In genomic region chr20:38208523-38208922, GRCh38 we compare ENCODE assay signal across 19 cellular contexts. TPM values are rescaled to one million over a fixed set of nuclear protein-coding genes. Genes with fewer than 3 reads are reported as not detected.
DNase-seq lines count a peak whose midpoint lies in the region; ATAC-seq, FAIRE-seq and TF ChIP-seq lines count a peak whose summit lies in the region.
"Had no signal": no experiment of that assay in that cellular context is flagged by ENCODE, and none has a peak within 500 bp of the region (broad histone marks: within the 10 kb centered on the region; RNA-seq: fewer than 3 reads in every experiment).

No MANE protein-coding gene starts in this region.

- H3K4me2 ChIP-seq in A549 = no peak overlapping the region

- H3K9me3 Mint-ChIP-seq in CD14-positive monocyte (peaks cover 0 to 2% (median 0%) of the 10 kb centered on the region in 7 donors), osteocyte (ENCODE audit: unreplicated experiment) (peaks cover 7% of the 10 kb centered on the region), type B pancreatic cell (no peaks in the 10 kb centered on the region), glutamatergic neuron (ENCODE audit: unreplicated experiment) (no peaks in the 10 kb centered on the region)
- H3K9me3 Mint-ChIP-seq in dendritic cell treated with granulocyte-macrophage colony-stimulating factor and Interleukin-4, amounts not matched to agents 40 ng/mL and 50 ng/mL, for 4 days = no peaks in the 10 kb centered on the region

- H3K36me3 Mint-ChIP-seq in CD14-positive monocyte = no peaks in the 10 kb centered on the region
- H3K36me3 Mint-ChIP-seq in dendritic cell treated with granulocyte-macrophage colony-stimulating factor and Interleukin-4, amounts not matched to agents 40 ng/mL and 50 ng/mL, for 4 days (ENCODE audit: low read depth) = no peaks in the 10 kb centered on the region
- peaks cover 3% of the 10 kb centered on the region for H3K36me3 Mint-ChIP-seq in osteocyte (ENCODE audit: unreplicated experiment)
- H3K36me3 Mint-ChIP-seq in type B pancreatic cell = no peaks in the 10 kb centered on the region
- H3K36me3 Mint-ChIP-seq in glutamatergic neuron (ENCODE audit: unreplicated experiment) = peaks cover 4% of the 10 kb centered on the region

- peak overlapping the region; percentile 25 to 79; a peak in 4 of 6 replicates for H3K27ac ChIP-seq in A549
- H3K27ac ChIP-seq: C4-2B had no signal

- ATAC-seq in A549 (no peak), GM21717 (IDR thresholded peaks at IDR 0.05; ENCODE audit: unreplicated experiment) (no peak)
- ATAC-seq: HepG2 had no signal

- H3K4me3 Mint-ChIP-seq in CD14-positive monocyte = no peak overlapping the region
- H3K4me3 Mint-ChIP-seq in dendritic cell treated with granulocyte-macrophage colony-stimulating factor and Interleukin-4, amounts not matched to agents 40 ng/mL and 50 ng/mL, for 4 days = no peak overlapping the region
- no peak overlapping the region for H3K4me3 Mint-ChIP-seq in osteocyte (ENCODE audit: unreplicated experiment)
- no peak overlapping the region for H3K4me3 Mint-ChIP-seq in type B pancreatic cell
- no peak overlapping the region for H3K4me3 Mint-ChIP-seq in glutamatergic neuron (ENCODE audit: unreplicated experiment)

- intact Hi-C loops in CD14-positive monocyte (cut with micrococcal nuclease) = no loop called here
- intact Hi-C loops in dendritic cell treated with granulocyte-macrophage colony-stimulating factor and Interleukin-4, amounts not matched to agents 40 ng/mL and 50 ng/mL, for 4 days (cut with micrococcal nuclease) = no loop called here

- H3K4me3 ChIP-seq in A549 = no peak overlapping the region

- CTCF ChIA-PET in A549 (lab: Yijun Ruan, JAX) = interaction anchor here (1.9 to 23.9 kb wide), 4 partner anchors 13 to 151 kb away, joined by 4 to 818 read pairs (median 211); partner anchors contain the start of gene TGM2

- TF ChIP-seq CTCF in A549 (IDR thresholded peaks at IDR 0.05) (no peak), CD14-positive monocyte (IDR thresholded peaks at IDR 0.05) (no peak), osteocyte (IDR thresholded peaks at IDR 0.05) (no peak), type B pancreatic cell (conservative IDR thresholded peaks at IDR 0.05) (no peak), glutamatergic neuron (IDR thresholded peaks at IDR 0.05; ENCODE audit: partially characterized antibody, unreplicated experiment) (no peak)

- no peaks in the 10 kb centered on the region; the same call in 2 of the 3 replicates for H3K9me3 ChIP-seq in A549

- no peak for TF ChIP-seq POLR2A in A549 (IDR thresholded peaks at IDR 0.05; ENCODE audit: low read length)

- H3K4me1 Mint-ChIP-seq in CD14-positive monocyte = peaks cover 39% of the 10 kb centered on the region
- H3K4me1 Mint-ChIP-seq in dendritic cell treated with granulocyte-macrophage colony-stimulating factor and Interleukin-4, amounts not matched to agents 40 ng/mL and 50 ng/mL, for 4 days (ENCODE audit: low read depth) = peaks cover 51% of the 10 kb centered on the region
- H3K4me1 Mint-ChIP-seq in osteocyte (ENCODE audit: unreplicated experiment) = peaks cover 20% of the 10 kb centered on the region
- H3K4me1 Mint-ChIP-seq in type B pancreatic cell (ENCODE audit: unreplicated experiment) = no peaks in the 10 kb centered on the region
- no peaks in the 10 kb centered on the region for H3K4me1 Mint-ChIP-seq in glutamatergic neuron (ENCODE audit: low read depth, unreplicated experiment)

- peaks cover 24% of the 10 kb centered on the region for H3K4me1 ChIP-seq in A549

- H3K27me3 Mint-ChIP-seq in CD14-positive monocyte (ENCODE audit: low read depth in 3 of 3) = peaks cover 1 to 2% (median 1%) of the 10 kb centered on the region in 3 donors
- peaks cover 13% of the 10 kb centered on the region for H3K27me3 Mint-ChIP-seq in dendritic cell treated with granulocyte-macrophage colony-stimulating factor and Interleukin-4, amounts not matched to agents 40 ng/mL and 50 ng/mL, for 4 days
- H3K27me3 Mint-ChIP-seq in osteocyte (ENCODE audit: unreplicated experiment) = no peaks in the 10 kb centered on the region
- H3K27me3 Mint-ChIP-seq in type B pancreatic cell = peaks cover 10% of the 10 kb centered on the region
- H3K27me3 Mint-ChIP-seq in glutamatergic neuron (ENCODE audit: unreplicated experiment) = no peaks in the 10 kb centered on the region

- 81% methylated on average over 3 of the region's 3 CpGs for WGBS in A549 (ENCODE audit: missing lambda C conversion rate)

- DNase-seq in A549 (ENCODE audit: low read depth in 1 of 2, low spot score in 1 of 2) = no peak
- DNase-seq in CD14-positive monocyte (ENCODE audit: low spot score) = peak; percentile 10
- no peak for DNase-seq in osteocyte (ENCODE audit: extremely low spot score, unreplicated experiment)
- DNase-seq in type B pancreatic cell (ENCODE audit: extremely low spot score, unreplicated experiment) = no peak
- no peak for DNase-seq in glutamatergic neuron
- DNase-seq: AML-193, DMS79 treated with DMSO at 0.1 percent for 48 hours, KG1, NCI-H1105 treated with DMSO at 0.1 percent for 48 hours, NCI-H1694 treated with DMSO at 0.1 percent for 48 hours, NCI-H2227 treated with DMSO at 0.1 percent for 48 hours, NCI-H510A treated with DMSO at 0.1 percent for 48 hours, NCI-H774 had no signal

- no peak for TF ChIP-seq EP300 in A549 (IDR thresholded peaks at IDR 0.05)

- TF ChIP-seq RAD21 in A549 (conservative IDR thresholded peaks at IDR 0.05 in 1 of 2, IDR thresholded peaks at IDR 0.05 in 1 of 2) = no peak

- H3K27ac Mint-ChIP-seq in CD14-positive monocyte (peak overlapping the region in 2 of 7 donors; percentile 30 to 50), osteocyte (ENCODE audit: unreplicated experiment) (peak overlapping the region; percentile 12), type B pancreatic cell (no peak overlapping the region), glutamatergic neuron (ENCODE audit: unreplicated experiment) (no peak overlapping the region)
- H3K27ac Mint-ChIP-seq in dendritic cell treated with granulocyte-macrophage colony-stimulating factor and Interleukin-4, amounts not matched to agents 40 ng/mL and 50 ng/mL, for 4 days = peak overlapping the region; percentile 20

- FAIRE-seq in A549 (lab: Jason Lieb, UNC) = no peak
- FAIRE-seq: HepG2 had no signal

- POLR2A ChIA-PET in A549 (lab: Yijun Ruan, JAX) = no interaction called here

TF ChIP-seq in A549, 52 proteins besides CTCF, POLR2A, EP300 and RAD21 (continues in another document):
- TF ChIP-seq E2F6 (IDR thresholded peaks at IDR 0.05; ENCODE audit: borderline replicate concordance, low read depth) = no peak
- TF ChIP-seq RCOR1 (IDR thresholded peaks at IDR 0.05; ENCODE audit: low read depth, low read length) = no peak
- no peak for TF ChIP-seq EHMT2 (IDR thresholded peaks at IDR 0.05; ENCODE audit: low read depth)
- TF ChIP-seq, protein P1, sequence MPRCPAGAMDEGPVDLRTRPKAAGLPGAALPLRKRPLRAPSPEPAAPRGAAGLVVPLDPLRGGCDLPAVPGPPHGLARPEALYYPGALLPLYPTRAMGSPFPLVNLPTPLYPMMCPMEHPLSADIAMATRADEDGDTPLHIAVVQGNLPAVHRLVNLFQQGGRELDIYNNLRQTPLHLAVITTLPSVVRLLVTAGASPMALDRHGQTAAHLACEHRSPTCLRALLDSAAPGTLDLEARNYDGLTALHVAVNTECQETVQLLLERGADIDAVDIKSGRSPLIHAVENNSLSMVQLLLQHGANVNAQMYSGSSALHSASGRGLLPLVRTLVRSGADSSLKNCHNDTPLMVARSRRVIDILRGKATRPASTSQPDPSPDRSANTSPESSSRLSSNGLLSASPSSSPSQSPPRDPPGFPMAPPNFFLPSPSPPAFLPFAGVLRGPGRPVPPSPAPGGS (IDR thresholded peaks at IDR 0.05) = no peak
- TF ChIP-seq, protein P2, sequence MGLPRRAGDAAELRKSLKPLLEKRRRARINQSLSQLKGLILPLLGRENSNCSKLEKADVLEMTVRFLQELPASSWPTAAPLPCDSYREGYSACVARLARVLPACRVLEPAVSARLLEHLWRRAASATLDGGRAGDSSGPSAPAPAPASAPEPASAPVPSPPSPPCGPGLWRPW (IDR thresholded peaks at IDR 0.05) = no peak
- no peak for TF ChIP-seq ZSCAN20 (CRISPR knock-in tag; IDR thresholded peaks at IDR 0.05)
- TF ChIP-seq CBX8 (IDR thresholded peaks at IDR 0.05) = no peak
- no peak for TF ChIP-seq TFCP2L1 (CRISPR knock-in tag; IDR thresholded peaks at IDR 0.05)
- TF ChIP-seq POLR2AphosphoS2 (conservative IDR thresholded peaks at IDR 0.05; ENCODE audit: low read length) = no peak
- no peak for TF ChIP-seq GATA3 (IDR thresholded peaks at IDR 0.05; ENCODE audit: borderline replicate concordance)
- TF ChIP-seq MAZ (IDR thresholded peaks at IDR 0.05; ENCODE audit: borderline replicate concordance, low read depth, low read length) = no peak

RNA-seq across cellular contexts. Expression of gene TGM2, which starts 43.5 kb away (rescaled TPM):
- polyA plus RNA-seq in A549 (2011; rRNA removed) (173 TPM in 2 replicates), A549 (2017; fragmentation: RNase III; extraction: RNeasy Plus Mini Kit Qiagen cat#74134 plus additional on column Dnase treatment) (348 to 469 TPM (median 441 TPM) in 3 replicates), CD14-positive monocyte (1 to 10 TPM in 1 of 2 donors, under 1 TPM in 1; 0.47 to 1.6 TPM)
- polyA plus RNA-seq in A549 (2012; cell fraction: cytosol; rRNA removed) = 164 and 192 TPM in 2 replicates
- polyA plus RNA-seq in A549 (2012; cell fraction: nucleus; rRNA removed) = 241 and 325 TPM in 2 replicates
- 181 and 216 TPM in 2 replicates for polyA minus RNA-seq in A549 (2011; rRNA and poly(A)+ RNA removed)
- total RNA-seq in osteocyte (29.2 and 32.7 TPM in 2 replicates), type B pancreatic cell (ENCODE audit: low replicate concordance) (28.6 and 31.7 TPM in 2 replicates), glutamatergic neuron (ENCODE audit: unreplicated experiment) (not detected)
- total RNA-seq: OCI-LY7 had no signal

RNA-seq across cellular contexts. Expression of gene KIAA1755, which starts 52.0 kb away (rescaled TPM):
- polyA plus RNA-seq in A549 (2011; rRNA removed) = 0.04 and 0.05 TPM in 2 replicates
- polyA plus RNA-seq in A549 (2012; cell fraction: cytosol; rRNA removed) = 0.07 and 0.10 TPM in 2 replicates
- 0.28 and 0.33 TPM in 2 replicates for polyA plus RNA-seq in A549 (2012; cell fraction: nucleus; rRNA removed)
- 0.13 to 0.25 TPM (median 0.21 TPM) in 3 replicates for polyA plus RNA-seq in A549 (2017; fragmentation: RNase III; extraction: RNeasy Plus Mini Kit Qiagen cat#74134 plus additional on column Dnase treatment)
- polyA minus RNA-seq in A549 (2011; rRNA and poly(A)+ RNA removed) = 0.17 and 0.24 TPM in 2 replicates
- not detected for polyA plus RNA-seq in CD14-positive monocyte
- total RNA-seq in osteocyte = 50.2 and 60.6 TPM in 2 replicates
- total RNA-seq in type B pancreatic cell (ENCODE audit: low replicate concordance) = 4.7 TPM in 1 of 2 replicates, not detected in the other
- 1.6 TPM for total RNA-seq in glutamatergic neuron (ENCODE audit: unreplicated experiment)
- total RNA-seq: H4, OCI-LY7 had no signal
- polyA plus RNA-seq: HepG2 had no signal

Comparison
In these comparisons a context has a peak if more than half of its experiments do, and no peak if none do; other contexts are left out.
1. H3K27ac Mint-ChIP-seq: peak in dendritic cell treated with granulocyte-macrophage colony-stimulating factor and Interleukin-4, amounts not matched to agents 40 ng/mL and 50 ng/mL, for 4 days (single experiment) and osteocyte (single experiment); none in type B pancreatic cell (single experiment) and glutamatergic neuron (single experiment).
2. RNA of gene TGM2, which starts 43.5 kb away (total RNA-seq): 28.6 to 31.7 TPM in type B pancreatic cell and 29.2 to 32.7 TPM in osteocyte; not detected in glutamatergic neuron (single experiment); every median in the first group is over 10 times any median in the second.